41 cellular contexts compared by ENCODE assay signal in genomic region chr2:118822572-118822971, GRCh38. TPM values are rescaled to one million over a fixed set of nuclear protein-coding genes. Genes with fewer than 3 reads are reported as not detected.
"Had no signal": no experiment of that assay in that cellular context is flagged by ENCODE, and none has a peak within 500 bp of the region (broad histone marks: within the 10 kb centered on the region; RNA-seq: fewer than 3 reads in every experiment).

No MANE protein-coding gene starts in this region.

- H3K4me3 ChIP-seq: adrenal gland, ascending aorta, body of pancreas, breast epithelium, cardiac muscle cell had no signal

- H3K27ac ChIP-seq: adrenal gland, ascending aorta, body of pancreas, brain microvascular endothelial cell, breast epithelium, cardiac muscle cell had no signal

- DNase-seq: activated effector memory CD4-positive, alpha-beta T cell treated with anti-CD3 and anti-CD28 coated beads, Interleukin-2, amount 50 U/mL, for 16 hours; activated effector memory CD4-positive, alpha-beta T cell treated with Interleukin-2 at 50 U/mL for 16 hours; activated gamma-delta T cell; activated gamma-delta T cell treated with Interleukin-2 at 50 U/mL for 16 hours; activated naive CD4-positive, alpha-beta T cell; activated naive CD4-positive, alpha-beta T cell treated with anti-CD3 and anti-CD28 coated beads for 36 hours; activated naive CD4-positive, alpha-beta T cell treated with anti-CD3 and anti-CD28 coated beads, Interleukin-2, amount 10 ng/mL, durations not matched to agents 7 days and 5 days; activated naive CD4-positive, alpha-beta T cell treated with anti-CD3 and anti-CD28 coated beads, Interleukin-2, amount 50 U/mL, for 16 hours; activated naive CD4-positive, alpha-beta T cell treated with Interleukin-2 at 50 U/mL for 16 hours; activated naive CD8-positive, alpha-beta T cell treated with anti-CD3 and anti-CD28 coated beads for 36 hours; activated naive CD8-positive, alpha-beta T cell treated with anti-CD3 and anti-CD28 coated beads, Interleukin-2, amount 10 ng/mL, durations not matched to agents 7 days and 5 days; activated naive CD8-positive, alpha-beta T cell treated with anti-CD3 and anti-CD28 coated beads, Interleukin-2, amount 50 U/mL, for 24 hours; activated T-cell treated with anti-CD3 and anti-CD28 coated beads, Interleukin-2, amount 50 U/mL, for 1 hour; activated T-cell treated with anti-CD3 and anti-CD28 coated beads, Interleukin-2, amount 50 U/mL, for 24 hours; activated T-cell treated with anti-CD3 and anti-CD28 coated beads, Interleukin-2, amount 50 U/mL, for 4 hours; activated T-cell treated with anti-CD3 and anti-CD28 coated beads, Interleukin-2, amount 50 U/mL, for 48 hours; activated T-cell treated with anti-CD3 and anti-CD28 coated beads, Interleukin-2, amount 50 U/mL, for 72 hours; adrenal gland; amniotic stem cell; amygdala; anterior cingulate cortex; aorta; body of pancreas; brain microvascular endothelial cell; caudate nucleus; central memory CD4-positive, alpha-beta T cell; cerebellar nuclear complex had no signal

- H3K9me3 Mint-ChIP-seq: activated naive CD4-positive, alpha-beta T cell treated with anti-CD3 and anti-CD28 coated beads for 36 hours; activated naive CD4-positive, alpha-beta T cell treated with anti-CD3 and anti-CD28 coated beads, Interleukin-2, amount 10 ng/mL, durations not matched to agents 7 days and 5 days; activated naive CD4-positive, alpha-beta T cell treated with anti-CD3 and anti-CD28 coated beads, Interleukin-2, amount 50 U/mL, for 24 hours; activated naive CD4-positive, alpha-beta T cell treated with anti-CD3 and anti-CD28 coated beads, Interleukin-2, amount 50 U/mL, for 72 hours; activated naive CD8-positive, alpha-beta T cell treated with anti-CD3 and anti-CD28 coated beads for 36 hours; activated naive CD8-positive, alpha-beta T cell treated with anti-CD3 and anti-CD28 coated beads, Interleukin-2, amount 10 ng/mL, durations not matched to agents 7 days and 5 days; activated naive CD8-positive, alpha-beta T cell treated with anti-CD3 and anti-CD28 coated beads, Interleukin-2, amount 50 U/mL, for 24 hours; activated T-cell treated with anti-CD3 and anti-CD28 coated beads, Interleukin-2, amount 50 U/mL, for 24 hours; activated T-cell treated with anti-CD3 and anti-CD28 coated beads, Interleukin-2, amount 50 U/mL, for 4 hours; activated T-cell treated with anti-CD3 and anti-CD28 coated beads, Interleukin-2, amount 50 U/mL, for 72 hours; activated T-helper 1 cell treated with anti-CD3 and anti-CD28 coated beads, Interleukin-12 subunit alpha, Interleukin-12 subunit beta, Interleukin-2, Interleukin-4 antibody, amounts not matched to agents 30 ng/mL and 10 ng/mL and 1 ng/mL, durations not matched to agents 14 hours and 24 hours and 36 hours; activated T-helper 17 cell treated with anti-CD3 and anti-CD28 coated beads, Interleukin-2, amount 50 U/mL, for 72 hours; activated T-helper 2 cell treated with anti-CD3 and anti-CD28 coated beads, Interferon-gamma antibody, Interleukin-2, Interleukin-4, amounts not matched to agents 10 μg/mL and 5 μg/mL and 100 μg/mL, durations not matched to agents 14 hours and 24 hours and 36 hours; brain; central memory CD8-positive, alpha-beta T cell had no signal

- H3K27me3 ChIP-seq: ascending aorta, body of pancreas had no signal

- H3K36me3 ChIP-seq: adrenal gland, ascending aorta, brain microvascular endothelial cell, breast epithelium, cardiac muscle cell had no signal

- H3K36me3 Mint-ChIP-seq: activated naive CD4-positive, alpha-beta T cell treated with anti-CD3 and anti-CD28 coated beads, Interleukin-2, amount 10 ng/mL, durations not matched to agents 7 days and 5 days; activated naive CD4-positive, alpha-beta T cell treated with anti-CD3 and anti-CD28 coated beads, Interleukin-2, amount 50 U/mL, for 24 hours; activated naive CD4-positive, alpha-beta T cell treated with anti-CD3 and anti-CD28 coated beads, Interleukin-2, amount 50 U/mL, for 72 hours; activated naive CD8-positive, alpha-beta T cell; activated naive CD8-positive, alpha-beta T cell treated with anti-CD3 and anti-CD28 coated beads for 36 hours; activated naive CD8-positive, alpha-beta T cell treated with anti-CD3 and anti-CD28 coated beads, Interleukin-2, amount 10 ng/mL, durations not matched to agents 7 days and 5 days; brain had no signal

- H3K4me1 Mint-ChIP-seq: activated naive CD4-positive, alpha-beta T cell treated with anti-CD3 and anti-CD28 coated beads, Interleukin-2, amount 50 U/mL, for 24 hours; activated naive CD8-positive, alpha-beta T cell treated with anti-CD3 and anti-CD28 coated beads, Interleukin-2, amount 10 ng/mL, durations not matched to agents 7 days and 5 days; activated naive CD8-positive, alpha-beta T cell treated with anti-CD3 and anti-CD28 coated beads, Interleukin-2, amount 50 U/mL, for 24 hours; activated T-helper 17 cell treated with anti-CD3 and anti-CD28 coated beads, Interleukin-2, amount 50 U/mL, for 72 hours; brain; central memory CD8-positive, alpha-beta T cell had no signal

- H3K4me3 Mint-ChIP-seq: activated naive CD4-positive, alpha-beta T cell treated with anti-CD3 and anti-CD28 coated beads for 36 hours; activated naive CD4-positive, alpha-beta T cell treated with anti-CD3 and anti-CD28 coated beads, Interleukin-2, amount 10 ng/mL, durations not matched to agents 7 days and 5 days; activated naive CD4-positive, alpha-beta T cell treated with anti-CD3 and anti-CD28 coated beads, Interleukin-2, amount 50 U/mL, for 24 hours; activated naive CD8-positive, alpha-beta T cell; activated naive CD8-positive, alpha-beta T cell treated with anti-CD3 and anti-CD28 coated beads for 36 hours; activated naive CD8-positive, alpha-beta T cell treated with anti-CD3 and anti-CD28 coated beads, Interleukin-2, amount 10 ng/mL, durations not matched to agents 7 days and 5 days; activated naive CD8-positive, alpha-beta T cell treated with anti-CD3 and anti-CD28 coated beads, Interleukin-2, amount 50 U/mL, for 24 hours; activated T-cell treated with anti-CD3 and anti-CD28 coated beads, Interleukin-2, amount 50 U/mL, for 24 hours; activated T-cell treated with anti-CD3 and anti-CD28 coated beads, Interleukin-2, amount 50 U/mL, for 4 hours; activated T-cell treated with anti-CD3 and anti-CD28 coated beads, Interleukin-2, amount 50 U/mL, for 72 hours; activated T-helper 1 cell treated with anti-CD3 and anti-CD28 coated beads, Interleukin-12 subunit alpha, Interleukin-12 subunit beta, Interleukin-2, Interleukin-4 antibody, amounts not matched to agents 30 ng/mL and 10 ng/mL and 1 ng/mL, durations not matched to agents 14 hours and 24 hours and 36 hours; activated T-helper 17 cell treated with anti-CD3 and anti-CD28 coated beads, Interleukin-2, amount 50 U/mL, for 72 hours; brain; central memory CD8-positive, alpha-beta T cell had no signal

- H3K4me1 ChIP-seq: adrenal gland, ascending aorta, body of pancreas, breast epithelium had no signal

- H3K9me3 ChIP-seq: adrenal gland, ascending aorta, body of pancreas, breast epithelium had no signal

- H3K27ac Mint-ChIP-seq: activated naive CD4-positive, alpha-beta T cell treated with anti-CD3 and anti-CD28 coated beads for 36 hours; activated naive CD4-positive, alpha-beta T cell treated with anti-CD3 and anti-CD28 coated beads, Interleukin-2, amount 10 ng/mL, durations not matched to agents 7 days and 5 days; activated naive CD4-positive, alpha-beta T cell treated with anti-CD3 and anti-CD28 coated beads, Interleukin-2, amount 50 U/mL, for 24 hours; activated naive CD4-positive, alpha-beta T cell treated with anti-CD3 and anti-CD28 coated beads, Interleukin-2, amount 50 U/mL, for 72 hours; activated naive CD8-positive, alpha-beta T cell; activated naive CD8-positive, alpha-beta T cell treated with anti-CD3 and anti-CD28 coated beads for 36 hours; activated naive CD8-positive, alpha-beta T cell treated with anti-CD3 and anti-CD28 coated beads, Interleukin-2, amount 10 ng/mL, durations not matched to agents 7 days and 5 days; activated naive CD8-positive, alpha-beta T cell treated with anti-CD3 and anti-CD28 coated beads, Interleukin-2, amount 50 U/mL, for 24 hours; activated T-cell treated with anti-CD3 and anti-CD28 coated beads, Interleukin-2, amount 50 U/mL, for 24 hours; activated T-cell treated with anti-CD3 and anti-CD28 coated beads, Interleukin-2, amount 50 U/mL, for 72 hours; activated T-helper 1 cell treated with anti-CD3 and anti-CD28 coated beads, Interleukin-12 subunit alpha, Interleukin-12 subunit beta, Interleukin-2, Interleukin-4 antibody, amounts not matched to agents 30 ng/mL and 10 ng/mL and 1 ng/mL, durations not matched to agents 14 hours and 24 hours and 36 hours; activated T-helper 17 cell treated with anti-CD3 and anti-CD28 coated beads, Interleukin-2, amount 50 U/mL, for 72 hours; activated T-helper 2 cell treated with anti-CD3 and anti-CD28 coated beads, Interferon-gamma antibody, Interleukin-2, Interleukin-4, amounts not matched to agents 10 μg/mL and 5 μg/mL and 100 μg/mL, durations not matched to agents 14 hours and 24 hours and 36 hours; brain had no signal

- ATAC-seq: activated naive CD4-positive, alpha-beta T cell treated with anti-CD3 and anti-CD28 coated beads, Interleukin-2, amount 50 U/mL, for 72 hours; activated naive CD8-positive, alpha-beta T cell treated with anti-CD3 and anti-CD28 coated beads, Interleukin-2, amount 50 U/mL, for 24 hours; activated T-cell treated with anti-CD3 and anti-CD28 coated beads, Interleukin-2, amount 50 U/mL, for 4 hours; activated T-cell treated with anti-CD3 and anti-CD28 coated beads, Interleukin-2, amount 50 U/mL, for 72 hours; activated T-helper 17 cell treated with anti-CD3 and anti-CD28 coated beads, Interleukin-2, amount 50 U/mL, for 72 hours; body of pancreas had no signal

- FAIRE-seq: astrocyte, bronchial epithelial cell had no signal

RNA-seq across cellular contexts. Expression of gene EN1, which starts 24.9 kb away (rescaled TPM):
- total RNA-seq: activated naive CD4-positive, alpha-beta T cell treated with anti-CD3 and anti-CD28 coated beads for 36 hours; activated naive CD4-positive, alpha-beta T cell treated with anti-CD3 and anti-CD28 coated beads, Interleukin-2, amount 50 U/mL, for 72 hours; activated naive CD8-positive, alpha-beta T cell treated with anti-CD3 and anti-CD28 coated beads for 36 hours; activated naive CD8-positive, alpha-beta T cell treated with anti-CD3 and anti-CD28 coated beads, Interleukin-2, amount 10 ng/mL, durations not matched to agents 7 days and 5 days; activated T-cell treated with anti-CD3 and anti-CD28 coated beads, Interleukin-2, amount 50 U/mL, for 4 hours; activated T-cell treated with anti-CD3 and anti-CD28 coated beads, Interleukin-2, amount 50 U/mL, for 72 hours; activated T-helper 1 cell treated with anti-CD3 and anti-CD28 coated beads, Interleukin-12 subunit alpha, Interleukin-12 subunit beta, Interleukin-2, Interleukin-4 antibody, amounts not matched to agents 30 ng/mL and 10 ng/mL and 1 ng/mL, durations not matched to agents 14 hours and 24 hours and 36 hours; activated T-helper 17 cell treated with anti-CD3 and anti-CD28 coated beads, Interleukin-2, amount 50 U/mL, for 72 hours; activated T-helper 2 cell treated with anti-CD3 and anti-CD28 coated beads, Interferon-gamma antibody, Interleukin-2, Interleukin-4, amounts not matched to agents 10 μg/mL and 5 μg/mL and 100 μg/mL, durations not matched to agents 14 hours and 24 hours and 36 hours; aorta; ascending aorta; body of pancreas; bronchial epithelial cell; cardiac muscle cell; chondrocyte had no signal
- polyA plus RNA-seq: aorta, cardiac muscle cell had no signal
